ENCODE assay signal across 8 cellular contexts in the genomic region with DNA sequence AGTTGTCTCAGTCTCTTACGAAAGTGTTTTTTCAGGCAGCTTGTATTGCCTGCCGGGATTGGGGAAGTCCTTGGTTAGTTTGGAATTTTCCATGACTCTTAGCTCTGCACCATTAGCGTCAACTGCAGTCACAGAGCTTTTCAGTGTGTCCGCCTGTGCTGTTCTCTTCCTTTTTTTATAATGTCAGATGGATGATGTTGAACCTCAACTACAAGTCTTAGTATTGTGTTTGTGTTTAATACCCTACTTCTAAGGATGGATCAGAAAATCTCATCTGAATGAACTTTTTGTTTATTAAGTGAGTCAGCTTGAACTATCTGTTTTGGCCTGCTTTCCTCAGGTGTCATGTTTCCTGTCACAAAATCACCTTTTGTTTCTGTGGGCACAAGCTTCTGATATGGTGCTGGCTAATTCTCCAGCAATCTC. TPM values are rescaled to one million over a fixed set of nuclear protein-coding genes. Genes with fewer than 3 reads are reported as not detected.
A peak's percentile ranks its signal among the peaks of the same experiment; 100 is the strongest.
DNase-seq lines count a peak whose midpoint lies in the region; ATAC-seq and TF ChIP-seq lines count a peak whose summit lies in the region.

No MANE protein-coding gene starts in this region.

- H3K27ac Mint-ChIP-seq in progenitor cell of endocrine pancreas = peak overlapping the region; percentile 73

- H3K9me3 ChIP-seq in GM23248 (ENCODE audit: low read depth) = no peaks in the 10 kb centered on the region

- H3K9me2 ChIP-seq in GM23248 (ENCODE audit: insufficient read depth) = no peaks in the 10 kb centered on the region

- in situ Hi-C loops in GM23248 (cut with MboI) = no loop called here

- no peaks in the 10 kb centered on the region for H3K9me3 Mint-ChIP-seq in progenitor cell of endocrine pancreas (ENCODE audit: low read depth)

- H3K4me1 ChIP-seq in GM23248 (ENCODE audit: insufficient read depth) = peaks cover 20% of the 10 kb centered on the region

- H3K36me3 ChIP-seq in GM23248 (ENCODE audit: low read depth) = no peaks in the 10 kb centered on the region

- H3K27ac ChIP-seq in GM23248 = peak overlapping the region; percentile 58
- H3K27ac ChIP-seq in VCaP = peak overlapping the region; percentile 5; the same call in 1 of the 2 replicates

- peak; percentile 84 for DNase-seq in GM23248
- peak; percentile 82 for DNase-seq in foreskin melanocyte
- DNase-seq in progenitor cell of endocrine pancreas (ENCODE audit: low spot score, unreplicated experiment) = no peak
- no peak for DNase-seq in DMS153 (lab: John Stamatoyannopoulos, UW)
- no peak for DNase-seq in NCI-H524 treated with DMSO at 0.1 percent for 48 hours (lab: John Stamatoyannopoulos, UW)
- no peak for DNase-seq in epidermal melanocyte (ENCODE audit: insufficient read length, low spot score)

- H4K20me1 ChIP-seq in GM23248 (ENCODE audit: insufficient read depth) = peaks cover 3% of the 10 kb centered on the region; the same call in 1 of the 2 replicates

- no peak for ATAC-seq in GM18861 (IDR thresholded peaks at IDR 0.05; ENCODE audit: unreplicated experiment)

- H3K4me1 Mint-ChIP-seq in progenitor cell of endocrine pancreas (ENCODE audit: low read depth) = peaks cover 20% of the 10 kb centered on the region

- no peaks in the 10 kb centered on the region for H3K27me3 Mint-ChIP-seq in progenitor cell of endocrine pancreas

- H3F3A ChIP-seq in GM23248 (ENCODE audit: insufficient read depth) = peaks cover 17% of the 10 kb centered on the region

- H3K4me3 Mint-ChIP-seq in progenitor cell of endocrine pancreas (ENCODE audit: low read depth) = no peak overlapping the region

- peaks cover 13% of the 10 kb centered on the region for H3K36me3 Mint-ChIP-seq in progenitor cell of endocrine pancreas (ENCODE audit: insufficient read depth)

- no peaks in the 10 kb centered on the region for H3K27me3 ChIP-seq in GM23248 (replicated peaks; ENCODE audit: insufficient read depth)

- no peak overlapping the region for H2AFZ ChIP-seq in GM23248

- TF ChIP-seq CTCF in VCaP (conservative IDR thresholded peaks at IDR 0.05) (no peak), progenitor cell of endocrine pancreas (IDR thresholded peaks at IDR 0.05; ENCODE audit: unreplicated experiment) (no peak)

- H3K79me2 ChIP-seq in GM23248 (ENCODE audit: insufficient read depth) = peaks cover 100% of the 10 kb centered on the region

- peak overlapping the region; percentile 49; the same call in 1 of the 2 replicates for H3K9ac ChIP-seq in GM23248

- no peak overlapping the region for H3K4me3 ChIP-seq in GM23248

- peak overlapping the region; percentile 41 for H3K4me2 ChIP-seq in GM23248 (ENCODE audit: unreplicated experiment)

- 39 to 51% methylated on average over 4 of the region's 4 CpGs for WGBS in GM23248 (ENCODE audit: low coverage in 1 of 2, low lambda C conversion rate in 2 of 2, missing lambda C conversion rate in 2 of 2), 2 experiments

RNA-seq across cellular contexts. Expression of a gene that starts 33.1 kb away (rescaled TPM):
- total RNA-seq in GM23248 (2014; rRNA removed; shearing (Covaris generic)) = 175 and 204 TPM in 2 replicates
- polyA plus RNA-seq in GM23248 (2016; fragmentation: Nextera tagmentation; extraction: Ambion mirVana) = 675 and 702 TPM in 2 replicates
- 137 and 142 TPM in 2 replicates for total RNA-seq in progenitor cell of endocrine pancreas

RNA-seq across cellular contexts. Expression of a gene that starts 39.5 kb away (rescaled TPM):
- 10.0 and 14.6 TPM in 2 replicates for total RNA-seq in GM23248 (2014; rRNA removed; shearing (Covaris generic))
- 3.2 and 3.5 TPM in 2 replicates for polyA plus RNA-seq in GM23248 (2016; fragmentation: Nextera tagmentation; extraction: Ambion mirVana)
- total RNA-seq in progenitor cell of endocrine pancreas = 17.4 and 17.8 TPM in 2 replicates

RNA-seq across cellular contexts. Expression of a gene that starts 57.4 kb away (rescaled TPM):
- 24.3 and 30.7 TPM in 2 replicates for total RNA-seq in GM23248 (2014; rRNA removed; shearing (Covaris generic))
- polyA plus RNA-seq in GM23248 (2016; fragmentation: Nextera tagmentation; extraction: Ambion mirVana) = 102 and 104 TPM in 2 replicates
- total RNA-seq in progenitor cell of endocrine pancreas = 36.1 and 38.4 TPM in 2 replicates

Comparison
In these comparisons a context has a peak if more than half of its experiments do, and no peak if none do; other contexts are left out.
1. DNase-seq: peak in GM23248 (single experiment) and foreskin melanocyte (single experiment); none in progenitor cell of endocrine pancreas (single experiment), DMS153 (single experiment), NCI-H524 treated with DMSO at 0.1 percent for 48 hours (single experiment) and epidermal melanocyte (single experiment).